1 cellular context compared by ENCODE assay signal in the genomic region with DNA sequence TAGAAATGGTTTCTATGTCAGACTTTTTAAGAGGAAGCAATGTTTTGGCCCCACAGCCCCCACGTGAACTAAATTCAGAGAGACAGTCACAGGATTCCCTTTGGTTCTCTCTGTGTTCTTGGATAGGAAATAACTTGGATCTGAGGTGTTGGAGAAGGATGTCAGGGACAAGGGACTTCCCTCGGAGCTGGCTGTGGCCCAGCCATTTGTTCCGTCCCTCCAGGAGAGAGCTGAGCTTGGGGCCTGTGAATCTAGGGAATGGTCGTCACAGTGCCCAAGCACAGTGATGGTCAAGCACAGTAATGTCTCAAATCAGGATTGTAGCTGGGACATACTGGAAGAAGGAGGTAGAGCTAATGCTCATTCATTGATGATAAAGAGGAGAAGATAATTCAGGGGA.
TF ChIP-seq lines count a peak whose summit lies in the region.

No MANE protein-coding gene starts in this region.

TF ChIP-seq in H1, 55 proteins besides CTCF, POLR2A, EP300 and RAD21:
- TF ChIP-seq TEAD4 (IDR thresholded peaks at IDR 0.05; ENCODE audit: low read depth, low read length): no peak
- no peak for TF ChIP-seq HDAC2 (IDR thresholded peaks at IDR 0.05; ENCODE audit: borderline replicate concordance in 1 of 2, low read depth in 2 of 2, low read length in 2 of 2)
- TF ChIP-seq, protein P1, sequence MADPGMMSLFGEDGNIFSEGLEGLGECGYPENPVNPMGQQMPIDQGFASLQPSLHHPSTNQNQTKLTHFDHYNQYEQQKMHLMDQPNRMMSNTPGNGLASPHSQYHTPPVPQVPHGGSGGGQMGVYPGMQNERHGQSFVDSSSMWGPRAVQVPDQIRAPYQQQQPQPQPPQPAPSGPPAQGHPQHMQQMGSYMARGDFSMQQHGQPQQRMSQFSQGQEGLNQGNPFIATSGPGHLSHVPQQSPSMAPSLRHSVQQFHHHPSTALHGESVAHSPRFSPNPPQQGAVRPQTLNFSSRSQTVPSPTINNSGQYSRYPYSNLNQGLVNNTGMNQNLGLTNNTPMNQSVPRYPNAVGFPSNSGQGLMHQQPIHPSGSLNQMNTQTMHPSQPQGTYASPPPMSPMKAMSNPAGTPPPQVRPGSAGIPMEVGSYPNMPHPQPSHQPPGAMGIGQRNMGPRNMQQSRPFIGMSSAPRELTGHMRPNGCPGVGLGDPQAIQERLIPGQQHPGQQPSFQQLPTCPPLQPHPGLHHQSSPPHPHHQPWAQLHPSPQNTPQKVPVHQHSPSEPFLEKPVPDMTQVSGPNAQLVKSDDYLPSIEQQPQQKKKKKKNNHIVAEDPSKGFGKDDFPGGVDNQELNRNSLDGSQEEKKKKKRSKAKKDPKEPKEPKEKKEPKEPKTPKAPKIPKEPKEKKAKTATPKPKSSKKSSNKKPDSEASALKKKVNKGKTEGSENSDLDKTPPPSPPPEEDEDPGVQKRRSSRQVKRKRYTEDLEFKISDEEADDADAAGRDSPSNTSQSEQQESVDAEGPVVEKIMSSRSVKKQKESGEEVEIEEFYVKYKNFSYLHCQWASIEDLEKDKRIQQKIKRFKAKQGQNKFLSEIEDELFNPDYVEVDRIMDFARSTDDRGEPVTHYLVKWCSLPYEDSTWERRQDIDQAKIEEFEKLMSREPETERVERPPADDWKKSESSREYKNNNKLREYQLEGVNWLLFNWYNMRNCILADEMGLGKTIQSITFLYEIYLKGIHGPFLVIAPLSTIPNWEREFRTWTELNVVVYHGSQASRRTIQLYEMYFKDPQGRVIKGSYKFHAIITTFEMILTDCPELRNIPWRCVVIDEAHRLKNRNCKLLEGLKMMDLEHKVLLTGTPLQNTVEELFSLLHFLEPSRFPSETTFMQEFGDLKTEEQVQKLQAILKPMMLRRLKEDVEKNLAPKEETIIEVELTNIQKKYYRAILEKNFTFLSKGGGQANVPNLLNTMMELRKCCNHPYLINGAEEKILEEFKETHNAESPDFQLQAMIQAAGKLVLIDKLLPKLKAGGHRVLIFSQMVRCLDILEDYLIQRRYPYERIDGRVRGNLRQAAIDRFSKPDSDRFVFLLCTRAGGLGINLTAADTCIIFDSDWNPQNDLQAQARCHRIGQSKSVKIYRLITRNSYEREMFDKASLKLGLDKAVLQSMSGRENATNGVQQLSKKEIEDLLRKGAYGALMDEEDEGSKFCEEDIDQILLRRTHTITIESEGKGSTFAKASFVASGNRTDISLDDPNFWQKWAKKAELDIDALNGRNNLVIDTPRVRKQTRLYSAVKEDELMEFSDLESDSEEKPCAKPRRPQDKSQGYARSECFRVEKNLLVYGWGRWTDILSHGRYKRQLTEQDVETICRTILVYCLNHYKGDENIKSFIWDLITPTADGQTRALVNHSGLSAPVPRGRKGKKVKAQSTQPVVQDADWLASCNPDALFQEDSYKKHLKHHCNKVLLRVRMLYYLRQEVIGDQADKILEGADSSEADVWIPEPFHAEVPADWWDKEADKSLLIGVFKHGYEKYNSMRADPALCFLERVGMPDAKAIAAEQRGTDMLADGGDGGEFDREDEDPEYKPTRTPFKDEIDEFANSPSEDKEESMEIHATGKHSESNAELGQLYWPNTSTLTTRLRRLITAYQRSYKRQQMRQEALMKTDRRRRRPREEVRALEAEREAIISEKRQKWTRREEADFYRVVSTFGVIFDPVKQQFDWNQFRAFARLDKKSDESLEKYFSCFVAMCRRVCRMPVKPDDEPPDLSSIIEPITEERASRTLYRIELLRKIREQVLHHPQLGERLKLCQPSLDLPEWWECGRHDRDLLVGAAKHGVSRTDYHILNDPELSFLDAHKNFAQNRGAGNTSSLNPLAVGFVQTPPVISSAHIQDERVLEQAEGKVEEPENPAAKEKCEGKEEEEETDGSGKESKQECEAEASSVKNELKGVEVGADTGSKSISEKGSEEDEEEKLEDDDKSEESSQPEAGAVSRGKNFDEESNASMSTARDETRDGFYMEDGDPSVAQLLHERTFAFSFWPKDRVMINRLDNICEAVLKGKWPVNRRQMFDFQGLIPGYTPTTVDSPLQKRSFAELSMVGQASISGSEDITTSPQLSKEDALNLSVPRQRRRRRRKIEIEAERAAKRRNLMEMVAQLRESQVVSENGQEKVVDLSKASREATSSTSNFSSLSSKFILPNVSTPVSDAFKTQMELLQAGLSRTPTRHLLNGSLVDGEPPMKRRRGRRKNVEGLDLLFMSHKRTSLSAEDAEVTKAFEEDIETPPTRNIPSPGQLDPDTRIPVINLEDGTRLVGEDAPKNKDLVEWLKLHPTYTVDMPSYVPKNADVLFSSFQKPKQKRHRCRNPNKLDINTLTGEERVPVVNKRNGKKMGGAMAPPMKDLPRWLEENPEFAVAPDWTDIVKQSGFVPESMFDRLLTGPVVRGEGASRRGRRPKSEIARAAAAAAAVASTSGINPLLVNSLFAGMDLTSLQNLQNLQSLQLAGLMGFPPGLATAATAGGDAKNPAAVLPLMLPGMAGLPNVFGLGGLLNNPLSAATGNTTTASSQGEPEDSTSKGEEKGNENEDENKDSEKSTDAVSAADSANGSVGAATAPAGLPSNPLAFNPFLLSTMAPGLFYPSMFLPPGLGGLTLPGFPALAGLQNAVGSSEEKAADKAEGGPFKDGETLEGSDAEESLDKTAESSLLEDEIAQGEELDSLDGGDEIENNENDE (IDR thresholded peaks at IDR 0.05; ENCODE audit: insufficient replicate concordance, low read length): no peak
- no peak for TF ChIP-seq SIN3A (conservative IDR thresholded peaks at IDR 0.05 in 1 of 2, IDR thresholded peaks at IDR 0.05 in 1 of 2; ENCODE audit: low read depth in 1 of 2, low read length in 2 of 2)
- TF ChIP-seq GTF2F1 (IDR thresholded peaks at IDR 0.05; ENCODE audit: borderline replicate concordance, low read depth, low read length): no peak
- TF ChIP-seq SIRT6 (IDR thresholded peaks at IDR 0.05; ENCODE audit: low read length): no peak
- no peak for TF ChIP-seq SP2 (IDR thresholded peaks at IDR 0.05; ENCODE audit: low read length)
- no peak for TF ChIP-seq KDM1A (IDR thresholded peaks at IDR 0.05; ENCODE audit: borderline replicate concordance, low read length)
TF ChIP-seq in H1: peak in this region for 0.
